Comparison of ENCODE assay signal across 12 cellular contexts in the genomic region with DNA sequence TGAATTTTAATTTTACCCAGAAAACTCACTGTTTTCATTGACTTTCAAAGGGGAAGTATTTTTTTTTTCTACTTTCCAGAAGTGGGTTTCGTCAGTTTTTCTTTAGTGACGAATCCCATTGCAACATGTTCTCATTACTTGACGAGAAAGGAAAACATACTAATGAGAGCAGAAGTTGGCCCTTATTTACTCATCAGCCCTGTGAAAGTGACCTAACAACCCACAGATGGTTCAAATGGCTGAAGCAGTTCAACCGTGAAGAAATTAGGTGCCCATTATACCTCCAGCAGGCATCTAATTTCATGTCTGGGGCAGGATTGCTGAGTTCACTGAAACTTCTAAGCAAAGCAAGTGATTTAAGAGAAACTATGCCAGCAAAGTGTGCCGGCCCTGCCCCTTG.
A peak's percentile ranks its signal among the peaks of the same experiment; 100 is the strongest.
DNase-seq lines count a peak whose midpoint lies in the region; ATAC-seq and TF ChIP-seq lines count a peak whose summit lies in the region.
"Had no signal": no experiment of that assay in that cellular context is flagged by ENCODE, and none has a peak within 500 bp of the region (broad histone marks: within the 10 kb centered on the region; RNA-seq: fewer than 3 reads in every experiment).

No MANE protein-coding gene starts in this region.

- no peak overlapping the region for H3K4me3 ChIP-seq in parathyroid adenoma (ENCODE audit: low read depth, low read length)
- H3K4me3 ChIP-seq: cardiac muscle cell, transverse colon had no signal

- H3K27me3 ChIP-seq in parathyroid adenoma (ENCODE audit: control insufficient read depth, insufficient read depth, low read length) = no peaks in the 10 kb centered on the region
- H3K27me3 ChIP-seq: cardiac muscle cell, transverse colon had no signal

- DNase-seq in NCI-H1092 treated with DMSO at 0.1 percent for 48 hours (lab: John Stamatoyannopoulos, UW) = peak; percentile 10
- DNase-seq in NCI-H1092 (lab: John Stamatoyannopoulos, UW) = no peak
- DNase-seq in NCI-H774 (lab: John Stamatoyannopoulos, UW) = peak; percentile 20
- DNase-seq in fibroblast of gingiva (ENCODE audit: low read depth) = peak; percentile 91
- DNase-seq in HEK293T (ENCODE audit: extremely low spot score) = no peak
- no peak for DNase-seq in NCI-H345 (lab: John Stamatoyannopoulos, UW)
- DNase-seq: NCI-H1930, transverse colon had no signal

- no peaks in the 10 kb centered on the region for H3K9me3 ChIP-seq in parathyroid adenoma (ENCODE audit: control insufficient read depth, low read length)
- H3K9me3 ChIP-seq: transverse colon had no signal

- peak overlapping the region; percentile 48 for H2AFZ ChIP-seq in parathyroid adenoma

- H3K79me2 ChIP-seq in parathyroid adenoma = no peaks in the 10 kb centered on the region

- peak overlapping the region; percentile 56 for H3K27ac ChIP-seq in parathyroid adenoma
- H3K27ac ChIP-seq: 22Rv1, cardiac muscle cell had no signal

- no peaks in the 10 kb centered on the region for H3K36me3 ChIP-seq in parathyroid adenoma (ENCODE audit: control insufficient read depth, insufficient read depth, low read length)
- H3K36me3 ChIP-seq: cardiac muscle cell, transverse colon had no signal

- POLR2A ChIA-PET in HEK293T (lab: Yijun Ruan, JAX) = no interaction called here

- peaks cover 6% of the 10 kb centered on the region for H3K4me1 ChIP-seq in parathyroid adenoma
- H3K4me1 ChIP-seq: transverse colon had no signal

- no peak overlapping the region for H3K9ac ChIP-seq in parathyroid adenoma

- CTCF ChIA-PET in HEK293T (lab: Yijun Ruan, JAX) = interaction anchor here (0.6 kb wide), 1 partner anchor 665 kb away, joined by 4 read pairs; no protein-coding TSS in a partner anchor

- no peak for ATAC-seq in HG02870 (IDR thresholded peaks at IDR 0.05; ENCODE audit: unreplicated experiment)

- no peak for TF ChIP-seq CTCF in parathyroid adenoma (IDR thresholded peaks at IDR 0.05)

- H3K4me2 ChIP-seq in parathyroid adenoma (ENCODE audit: low read length) = no peak overlapping the region

TF ChIP-seq in HEK293T, 16 proteins besides CTCF, POLR2A, EP300 and RAD21:
- TF ChIP-seq FOXA1 (IDR thresholded peaks at IDR 0.05) = no peak
- no peak for TF ChIP-seq TARDBP (IDR thresholded peaks at IDR 0.05)
- no peak for TF ChIP-seq LEF1 (IDR thresholded peaks at IDR 0.05; ENCODE audit: borderline replicate concordance)
- no peak for TF ChIP-seq HDGF (IDR thresholded peaks at IDR 0.05; ENCODE audit: borderline replicate concordance)
- no peak for TF ChIP-seq FOXM1 (IDR thresholded peaks at IDR 0.05; ENCODE audit: borderline replicate concordance)
- TF ChIP-seq CTBP1 (IDR thresholded peaks at IDR 0.05; ENCODE audit: borderline replicate concordance) = no peak
- no peak for TF ChIP-seq SUZ12 (IDR thresholded peaks at IDR 0.05)
- TF ChIP-seq NFRKB (IDR thresholded peaks at IDR 0.05) = no peak
- TF ChIP-seq ELF4 (IDR thresholded peaks at IDR 0.05) = no peak
- TF ChIP-seq FOXK2 (IDR thresholded peaks at IDR 0.05) = no peak
- TF ChIP-seq ARNT (IDR thresholded peaks at IDR 0.05) = no peak
- TF ChIP-seq, protein P1, sequence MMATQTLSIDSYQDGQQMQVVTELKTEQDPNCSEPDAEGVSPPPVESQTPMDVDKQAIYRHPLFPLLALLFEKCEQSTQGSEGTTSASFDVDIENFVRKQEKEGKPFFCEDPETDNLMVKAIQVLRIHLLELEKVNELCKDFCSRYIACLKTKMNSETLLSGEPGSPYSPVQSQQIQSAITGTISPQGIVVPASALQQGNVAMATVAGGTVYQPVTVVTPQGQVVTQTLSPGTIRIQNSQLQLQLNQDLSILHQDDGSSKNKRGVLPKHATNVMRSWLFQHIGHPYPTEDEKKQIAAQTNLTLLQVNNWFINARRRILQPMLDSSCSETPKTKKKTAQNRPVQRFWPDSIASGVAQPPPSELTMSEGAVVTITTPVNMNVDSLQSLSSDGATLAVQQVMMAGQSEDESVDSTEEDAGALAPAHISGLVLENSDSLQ (IDR thresholded peaks at IDR 0.05) = no peak
- TF ChIP-seq ZNF384 (IDR thresholded peaks at IDR 0.05) = no peak
- no peak for TF ChIP-seq SP1 (IDR thresholded peaks at IDR 0.05)

Comparison
In these comparisons a context has a peak if more than half of its experiments do, and no peak if none do; other contexts are left out.
1. DNase-seq: peak in NCI-H1092 treated with DMSO at 0.1 percent for 48 hours (single experiment), NCI-H774 (single experiment) and fibroblast of gingiva (single experiment); none in NCI-H1092 (single experiment), HEK293T (single experiment) and NCI-H345 (single experiment).